Comparison of ENCODE assay signal across 8 cellular contexts in the genomic region with DNA sequence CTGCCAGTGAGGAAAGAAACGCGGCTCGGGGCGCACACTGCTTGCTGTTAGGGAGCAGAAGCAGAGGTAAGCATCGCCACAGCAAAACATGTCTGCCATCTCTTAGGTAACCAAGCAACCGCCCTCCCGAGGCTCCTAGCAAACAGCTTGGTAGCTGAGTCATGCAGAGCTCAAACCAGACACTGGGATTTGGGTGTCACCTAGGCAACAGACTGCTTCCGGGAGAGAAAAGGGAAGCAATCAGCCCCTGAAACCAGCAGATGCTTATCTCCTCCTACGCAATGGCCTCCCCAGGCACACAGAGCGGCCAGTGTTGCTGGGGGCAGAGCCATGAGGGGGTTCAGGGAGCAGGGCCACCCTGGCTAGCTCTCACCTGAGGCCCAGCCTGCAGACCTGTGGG. TPM values are rescaled to one million over a fixed set of nuclear protein-coding genes. Genes with fewer than 3 reads are reported as not detected.
DNase-seq lines count a peak whose midpoint lies in the region; ATAC-seq, FAIRE-seq and TF ChIP-seq lines count a peak whose summit lies in the region.
"Not testable (repeated sequence)": the region's sequence is repeated elsewhere in the genome, so short reads cannot be mapped to it uniquely, and the experiment has no call there.

No MANE protein-coding gene starts in this region.

- not testable (repeated sequence) for H3K4me3 ChIP-seq in GM12878

- intact Hi-C loops in GM12878 (cut with micrococcal nuclease; ENCODE audit: unreplicated experiment): loop anchor here (10.0 kb wide), 1 partner anchor 431 kb away; a partner anchor contains a TSS

- not testable (repeated sequence) for H3K9me3 ChIP-seq in GM12878 (replicated peaks; ENCODE audit: control insufficient read depth, insufficient read depth, low read length)

- POLR2A ChIA-PET in GM12878 (lab: Charles Lee): interaction anchor here (1.2 to 1.9 kb wide), 2 partner anchors 9 to 36 kb away, joined by 3 to 12 read pairs; no protein-coding TSS in a partner anchor

- RAD21 ChIA-PET in GM12878 (lab: Charles Lee; ENCODE audit: unreplicated experiment): interaction anchor here (1.1 kb wide), 1 partner anchor 37 kb away, joined by 3 read pairs; a partner anchor contains a TSS

- in situ Hi-C loops in GM12878 (cut with MboI): loop anchor here (25.0 kb wide), 1 partner anchor 1184 kb away; a partner anchor contains a TSS

- not testable (repeated sequence) for H4K20me1 ChIP-seq in GM12878 (ENCODE audit: control insufficient read depth, insufficient read depth)

- not testable (repeated sequence) for H3K27me3 ChIP-seq in GM12878 (replicated peaks in 1 of 2; ENCODE audit: control insufficient read depth in 2 of 2, insufficient read depth in 2 of 2, low read length in 1 of 2)

- SMC1A ChIA-PET in GM12878 (lab: Charles Lee; ENCODE audit: uncharacterized antibody, unreplicated experiment): not testable (repeated sequence)

- H3K9ac ChIP-seq in GM12878 (ENCODE audit: control insufficient read depth, insufficient read depth, low read length): not testable (repeated sequence)

- peak; percentile 89 for FAIRE-seq in GM12878 (lab: Jason Lieb, UNC)

- CTCF ChIA-PET in GM12878 (lab: Yijun Ruan, JAX): interaction anchor here (0.7 to 1.2 kb wide), 2 partner anchors 9 to 435 kb away, joined by 3 read pairs; no protein-coding TSS in a partner anchor

- peaks cover 23% of the 10 kb centered on the region for H3K4me1 ChIP-seq in GM12878 (ENCODE audit: control insufficient read depth, insufficient read depth, low read length)

- H3K79me2 ChIP-seq in GM12878 (ENCODE audit: control insufficient read depth, insufficient read depth, low read length): not testable (repeated sequence)

- TF ChIP-seq POLR2A in GM12878 (IDR thresholded peaks at IDR 0.05; ENCODE audit: low read depth, low read length): not testable (repeated sequence)

- TF ChIP-seq EP300 in GM12878 (IDR thresholded peaks at IDR 0.05; ENCODE audit: borderline replicate concordance in 1 of 2, control insufficient read depth in 1 of 2, low read depth in 2 of 2, low read length in 2 of 2): not testable (repeated sequence)

- BruUV-seq in GM12878 (replicated peaks; lab: Mats Ljungman, UMichigan): not testable (repeated sequence)

- 25% methylated on average over 4 of the region's 10 CpGs for WGBS in GM12878 (ENCODE audit: insufficient coverage, insufficient replicate concordance, low lambda C conversion rate, missing lambda C conversion rate)

- not testable (repeated sequence) for TF ChIP-seq RAD21 in GM12878 (IDR thresholded peaks at IDR 0.05; ENCODE audit: insufficient read depth, low read depth, low read length)

- not testable (repeated sequence) for H3K4me2 ChIP-seq in GM12878 (ENCODE audit: control insufficient read depth, insufficient read depth)

- ATAC-seq in GM19438 (IDR thresholded peaks at IDR 0.05; ENCODE audit: low read depth, unreplicated experiment): peak; percentile 57
- peak; percentile 65 for ATAC-seq in HG03103 (IDR thresholded peaks at IDR 0.05; ENCODE audit: low read depth, unreplicated experiment)
- peak; percentile 74 for ATAC-seq in GM12878

- DNase-seq in COLO668 (lab: John Stamatoyannopoulos, UW; ENCODE audit: unreplicated experiment) (peak; percentile 43), NCI-H69 (lab: John Stamatoyannopoulos, UW) (peak; percentile 73), GM12878 (ENCODE audit: low read depth, low spot score) (peak; percentile 11), iris pigment epithelial cell (ENCODE audit: low read depth) (peak; percentile 73)
- peak; percentile 54 for DNase-seq in activated CD4-positive, CD25-positive, alpha-beta regulatory T cell treated with anti-CD3 and anti-CD28 coated beads, Interleukin-2, amount 50 U/mL, for 72 hours
- DNase-seq in stimulated activated CD4-positive, alpha-beta T cell treated with anti-CD3 and anti-CD28 coated beads, Interleukin-2, amount 100 ng/mL, for 24 hours: peak; percentile 53

- not testable (repeated sequence) for TF ChIP-seq CTCF in GM12878 (IDR thresholded peaks at IDR 0.05 in 2 of 3, conservative IDR thresholded peaks at IDR 0.05 in 1 of 3; ENCODE audit: control insufficient read depth in 2 of 3, extremely low read depth in 1 of 3, insufficient read depth in 1 of 3, low read depth in 3 of 3, low read length in 3 of 3)

- not testable (repeated sequence) for H2AFZ ChIP-seq in GM12878 (ENCODE audit: control insufficient read depth, low read depth, low read length)

- H3K27ac ChIP-seq in GM12878 (ENCODE audit: control insufficient read depth, insufficient read depth): not testable (repeated sequence)

- not testable (repeated sequence) for H3K36me3 ChIP-seq in GM12878 (ENCODE audit: control insufficient read depth in 2 of 2, insufficient read depth in 2 of 2, low read length in 1 of 2)

TF ChIP-seq in GM12878, 131 proteins besides CTCF, POLR2A, EP300 and RAD21:
- TF ChIP-seq EGR1 (IDR thresholded peaks at IDR 0.05; ENCODE audit: borderline replicate concordance in 1 of 2, low read depth in 2 of 2, low read length in 2 of 2): peak in 1 of 2 experiments; percentile 64; a peak in 1 of 3 replicates
- TF ChIP-seq ETV6 (conservative IDR thresholded peaks at IDR 0.05 in 1 of 2, IDR thresholded peaks at IDR 0.05 in 1 of 2; ENCODE audit: borderline replicate concordance in 1 of 2, low read depth in 1 of 2): 0 out of 4 replicates have a peak, but pooled peaks of 1 of the 2 experiments have one; percentile 34
- 0 out of 2 replicates have a peak, but pooled peaks have one; percentile 15 for TF ChIP-seq TCF3 (IDR thresholded peaks at IDR 0.05; ENCODE audit: borderline replicate concordance, insufficient read depth, low read depth, low read length)
- peak; percentile 34; the same call in 1 of the 2 replicates for TF ChIP-seq BMI1 (IDR thresholded peaks at IDR 0.05; ENCODE audit: borderline replicate concordance)

RNA-seq across cellular contexts. Expression of a gene that starts 1.7 kb away (rescaled TPM):
- total RNA-seq in GM12878 (2013; cell fraction: nucleolus; rRNA removed): 62.3 and 67.5 TPM in 2 replicates
- total RNA-seq in GM12878 (2014; rRNA removed) (48.2 and 51.2 TPM in 2 replicates), GM12878 (2014; rRNA removed; fragmentation: Illumina TruSeq; extraction: Trizol) (23.8 and 26.8 TPM in 2 replicates), GM12878 (2021) (51.3 and 52.2 TPM in 2 replicates)
- polyA plus RNA-seq in GM12878 (2011; ENCODE audit: low read depth): 29.8 TPM
- polyA plus RNA-seq in GM12878 (2011; rRNA removed) (59.3 and 79.1 TPM in 2 replicates), GM12878 (2014; fragmentation: Illumina TruSeq; extraction: Trizol) (53.1 and 63.4 TPM in 2 replicates), GM12878 (2014; fragmentation: Nextera tagmentation; extraction: Ambion mirVana) (1 to 10 TPM; 6.1 to 9.6 TPM), GM12878 (2014; rRNA removed) (47.2 and 52.4 TPM in 2 replicates), GM12878 (2016; fragmentation: Nextera tagmentation; extraction: Ambion mirVana) (10 to 100 TPM; 62.4 to 66.6 TPM)
- polyA plus RNA-seq in GM12878 (2011; cell fraction: cytosol; rRNA removed): 80.0 and 90.9 TPM in 2 replicates
- polyA plus RNA-seq in GM12878 (2011; cell fraction: nucleus; rRNA removed): 52.3 and 66.6 TPM in 2 replicates
- polyA plus RNA-seq in GM12878 (2012): 41.1 and 45.9 TPM in 2 replicates
- polyA minus RNA-seq in GM12878 (2011; rRNA and poly(A)+ RNA removed): 76.7 and 84.8 TPM in 2 replicates
- 32.3 and 35.1 TPM in 2 replicates for polyA minus RNA-seq in GM12878 (2011; cell fraction: cytosol; rRNA and poly(A)+ RNA removed)
- 29.0 and 36.7 TPM in 2 replicates for polyA minus RNA-seq in GM12878 (2011; cell fraction: nucleus; rRNA and poly(A)+ RNA removed)

RNA-seq across cellular contexts. Expression of a gene that starts 37.4 kb away (rescaled TPM):
- total RNA-seq in GM12878 (2013; cell fraction: nucleolus; rRNA removed): 20.5 and 23.1 TPM in 2 replicates
- total RNA-seq in GM12878 (2014; rRNA removed) (20.4 and 20.7 TPM in 2 replicates), GM12878 (2014; rRNA removed; fragmentation: Illumina TruSeq; extraction: Trizol) (22.0 and 24.6 TPM in 2 replicates), GM12878 (2021) (27.1 and 28.6 TPM in 2 replicates)
- polyA plus RNA-seq in GM12878 (2011; ENCODE audit: low read depth): 16.1 TPM
- polyA plus RNA-seq in GM12878 (2011; rRNA removed) (42.3 and 42.8 TPM in 2 replicates), GM12878 (2014; fragmentation: Illumina TruSeq; extraction: Trizol) (21.4 and 23.8 TPM in 2 replicates), GM12878 (2014; fragmentation: Nextera tagmentation; extraction: Ambion mirVana) (10 to 100 TPM in 1 of 2 experiments, 1 to 10 TPM in 1; 9.2 to 17.6 TPM), GM12878 (2014; rRNA removed) (24.7 and 27.1 TPM in 2 replicates), GM12878 (2016; fragmentation: Nextera tagmentation; extraction: Ambion mirVana) (10 to 100 TPM; 26.5 to 26.6 TPM)
- 33.7 and 36.5 TPM in 2 replicates for polyA plus RNA-seq in GM12878 (2011; cell fraction: cytosol; rRNA removed)
- polyA plus RNA-seq in GM12878 (2011; cell fraction: nucleus; rRNA removed): 38.1 and 45.5 TPM in 2 replicates
- 23.2 and 26.3 TPM in 2 replicates for polyA plus RNA-seq in GM12878 (2012)
- polyA minus RNA-seq in GM12878 (2011; rRNA and poly(A)+ RNA removed): 19.1 and 27.5 TPM in 2 replicates
- 10.1 and 11.8 TPM in 2 replicates for polyA minus RNA-seq in GM12878 (2011; cell fraction: cytosol; rRNA and poly(A)+ RNA removed)
- polyA minus RNA-seq in GM12878 (2011; cell fraction: nucleus; rRNA and poly(A)+ RNA removed): 33.7 and 43.8 TPM in 2 replicates

RNA-seq across cellular contexts. Expression of a gene that starts 46.3 kb away (rescaled TPM):
- total RNA-seq in GM12878 (2013; cell fraction: nucleolus; rRNA removed): not detected in 2 replicates
- total RNA-seq in GM12878 (2014; rRNA removed): 0.40 TPM in 1 of 2 replicates, not detected in the other
- total RNA-seq in GM12878 (2014; rRNA removed; fragmentation: Illumina TruSeq; extraction: Trizol): not detected in 2 replicates
- total RNA-seq in GM12878 (2021): not detected in 2 replicates
- not detected for polyA plus RNA-seq in GM12878 (2011; ENCODE audit: low read depth)
- polyA plus RNA-seq in GM12878 (2011; rRNA removed): 0.05 TPM in 1 of 2 replicates, not detected in the other
- polyA plus RNA-seq in GM12878 (2011; cell fraction: cytosol; rRNA removed): 0.06 and 0.07 TPM in 2 replicates
- not detected in 2 replicates for polyA plus RNA-seq in GM12878 (2011; cell fraction: nucleus; rRNA removed)
- polyA plus RNA-seq in GM12878 (2012): not detected in 2 replicates
- polyA plus RNA-seq in GM12878 (2014; fragmentation: Illumina TruSeq; extraction: Trizol): 0.29 TPM in 1 of 2 replicates, not detected in the other
- under 1 TPM in 1 of 2 experiments, not detected in 1; 0.29 TPM for polyA plus RNA-seq in GM12878 (2014; fragmentation: Nextera tagmentation; extraction: Ambion mirVana)
- 0.26 TPM in 1 of 2 replicates, not detected in the other for polyA plus RNA-seq in GM12878 (2014; rRNA removed)
- polyA plus RNA-seq in GM12878 (2016; fragmentation: Nextera tagmentation; extraction: Ambion mirVana): not detected
- polyA minus RNA-seq in GM12878 (2011; rRNA and poly(A)+ RNA removed): 0.52 TPM in 1 of 2 replicates, not detected in the other
- not detected in 2 replicates for polyA minus RNA-seq in GM12878 (2011; cell fraction: cytosol; rRNA and poly(A)+ RNA removed)
- not detected in 2 replicates for polyA minus RNA-seq in GM12878 (2011; cell fraction: nucleus; rRNA and poly(A)+ RNA removed)

Comparison
In these comparisons a context has a peak if more than half of its experiments do, and no peak if none do; other contexts are left out.
1. DNase-seq: peak in every context shown above with its lines; median percentile 73 in NCI-H69; 73 in iris pigment epithelial cell; 54 in activated CD4-positive, CD25-positive, alpha-beta regulatory T cell treated with anti-CD3 and anti-CD28 coated beads, Interleukin-2, amount 50 U/mL, for 72 hours; 53 in stimulated activated CD4-positive, alpha-beta T cell treated with anti-CD3 and anti-CD28 coated beads, Interleukin-2, amount 100 ng/mL, for 24 hours; 43 in COLO668; 11 in GM12878.